29 cellular contexts compared by ENCODE assay signal in genomic region chr15:96218623-96219465, GRCh38.
"Had no signal": no experiment of that assay in that cellular context is flagged by ENCODE, and none has a peak within 500 bp of the region (broad histone marks: within the 10 kb centered on the region; RNA-seq: fewer than 3 reads in every experiment).

No MANE protein-coding gene starts in this region.

- H3K4me3 Mint-ChIP-seq: activated B cell treated with CpG ODN at 0.5 μM for 24 hours; activated CD8-positive, alpha-beta T cell treated with anti-CD3 and anti-CD28 coated beads for 36 hours; activated naive CD4-positive, alpha-beta T cell treated with anti-CD3 and anti-CD28 coated beads, Interleukin-2, amount 50 U/mL, for 24 hours; activated naive CD8-positive, alpha-beta T cell treated with anti-CD3 and anti-CD28 coated beads, Interleukin-2, amount 50 U/mL, for 24 hours; activated T-cell treated with anti-CD3 and anti-CD28 coated beads, Interleukin-2, amount 50 U/mL, for 4 hours; activated T-helper 17 cell treated with anti-CD3 and anti-CD28 coated beads, Interleukin-2, amount 50 U/mL, for 72 hours; neural crest cell; stimulated activated memory B cell treated with anti-CD40 and anti-IgM and Interleukin-4, amounts not matched to agents 10 μg/mL and 1 μg/mL and 100 μg/mL, for 72 hours; T-helper 2 cell treated with Interferon-gamma antibody and Interleukin-4, amounts not matched to agents 5 μg/mL and 100 μg/mL, for 36 hours had no signal

- H3K27ac Mint-ChIP-seq: activated B cell treated with CpG ODN at 0.5 μM for 24 hours; activated CD8-positive, alpha-beta T cell treated with anti-CD3 and anti-CD28 coated beads for 36 hours; activated naive CD4-positive, alpha-beta T cell treated with anti-CD3 and anti-CD28 coated beads, Interleukin-2, amount 50 U/mL, for 24 hours; activated naive CD8-positive, alpha-beta T cell treated with anti-CD3 and anti-CD28 coated beads, Interleukin-2, amount 50 U/mL, for 24 hours; activated T-helper 17 cell treated with anti-CD3 and anti-CD28 coated beads, Interleukin-2, amount 50 U/mL, for 72 hours; naive B cell; stimulated activated memory B cell treated with anti-CD40 and anti-IgM and Interleukin-4, amounts not matched to agents 10 μg/mL and 1 μg/mL and 100 μg/mL, for 72 hours; T-helper 2 cell treated with Interferon-gamma antibody and Interleukin-4, amounts not matched to agents 5 μg/mL and 100 μg/mL, for 36 hours had no signal

- H3K36me3 Mint-ChIP-seq: naive B cell; stimulated activated memory B cell treated with anti-CD40 and anti-IgM and Interleukin-4, amounts not matched to agents 10 μg/mL and 1 μg/mL and 100 μg/mL, for 72 hours had no signal

- DNase-seq: activated B cell treated with CpG ODN at 0.5 μM for 24 hours; activated CD4-positive, alpha-beta T cell treated with anti-CD3 and anti-CD28 coated beads, Interleukin-2, amount 50 U/mL, for 1 hour; activated CD8-positive, alpha-beta T cell treated with anti-CD3 and anti-CD28 coated beads for 36 hours; activated gamma-delta T cell treated with Interleukin-2 at 50 U/mL for 16 hours; activated naive CD8-positive, alpha-beta T cell treated with anti-CD3 and anti-CD28 coated beads, Interleukin-2, amount 50 U/mL, for 24 hours; activated T-cell treated with anti-CD3 and anti-CD28 coated beads, Interleukin-2, amount 50 U/mL, for 4 hours; colonic mucosa; dorsolateral prefrontal cortex; effector memory CD4-positive, alpha-beta T cell; head of caudate nucleus; hippocampal formation; kidney; left colon; mammary epithelial cell; naive B cell; nucleus accumbens; psoas muscle; stimulated activated CD4-positive, alpha-beta T cell treated with anti-CD3 and anti-CD28 coated beads, Interleukin-1b, Interleukin-23, amount 100 ng/mL, for 48 hours; stimulated activated CD4-positive, alpha-beta T cell treated with anti-CD3 and anti-CD28 coated beads, Interleukin-4, amount 100 ng/mL, for 4 hours; stimulated activated CD8-positive, alpha-beta memory T cell treated with anti-CD3 and anti-CD28 coated beads, Interleukin-4, amount 100 ng/mL, for 48 hours; stomach; T-helper 1 cell; tibial artery had no signal

- H3K9me3 Mint-ChIP-seq: activated B cell treated with CpG ODN at 0.5 μM for 24 hours; activated naive CD4-positive, alpha-beta T cell treated with anti-CD3 and anti-CD28 coated beads, Interleukin-2, amount 50 U/mL, for 24 hours; stimulated activated memory B cell treated with anti-CD40 and anti-IgM and Interleukin-4, amounts not matched to agents 10 μg/mL and 1 μg/mL and 100 μg/mL, for 72 hours had no signal

- H3K27me3 Mint-ChIP-seq: activated B cell treated with CpG ODN at 0.5 μM for 24 hours; naive B cell; stimulated activated memory B cell treated with anti-CD40 and anti-IgM and Interleukin-4, amounts not matched to agents 10 μg/mL and 1 μg/mL and 100 μg/mL, for 72 hours had no signal

- H3K4me3 ChIP-seq: colonic mucosa, dorsolateral prefrontal cortex, psoas muscle, smooth muscle cell, stomach, tibial artery had no signal

- H3K4me1 Mint-ChIP-seq: activated B cell treated with CpG ODN at 0.5 μM for 24 hours; activated naive CD4-positive, alpha-beta T cell treated with anti-CD3 and anti-CD28 coated beads, Interleukin-2, amount 50 U/mL, for 24 hours; activated naive CD8-positive, alpha-beta T cell treated with anti-CD3 and anti-CD28 coated beads, Interleukin-2, amount 50 U/mL, for 24 hours; activated T-helper 17 cell treated with anti-CD3 and anti-CD28 coated beads, Interleukin-2, amount 50 U/mL, for 72 hours; naive B cell; stimulated activated memory B cell treated with anti-CD40 and anti-IgM and Interleukin-4, amounts not matched to agents 10 μg/mL and 1 μg/mL and 100 μg/mL, for 72 hours had no signal
